Comparison of ENCODE assay signal across 23 cellular contexts in the genomic region with DNA sequence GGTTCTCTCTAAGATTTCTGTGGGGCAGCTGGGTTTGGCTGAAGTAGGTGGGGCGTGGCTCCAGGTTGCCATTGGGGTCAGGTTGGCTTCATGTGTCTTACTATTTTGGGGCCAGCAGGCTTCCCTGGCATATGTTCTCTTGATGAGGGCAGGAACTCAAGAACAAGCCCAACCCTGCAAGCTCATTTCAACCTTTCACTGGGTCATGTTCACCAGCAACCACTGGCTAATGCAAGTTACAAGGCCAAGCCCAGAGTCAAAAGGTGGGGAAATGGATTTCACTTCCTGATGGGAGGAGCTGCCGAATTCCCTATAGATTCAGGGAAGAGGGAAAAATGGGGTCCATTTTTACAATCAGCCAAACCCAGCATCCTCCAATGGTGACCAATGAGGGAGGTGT. TPM values are rescaled to one million over a fixed set of nuclear protein-coding genes. Genes with fewer than 3 reads are reported as not detected.
DNase-seq lines count a peak whose midpoint lies in the region; ATAC-seq and TF ChIP-seq lines count a peak whose summit lies in the region.
"Had no signal": no experiment of that assay in that cellular context is flagged by ENCODE, and none has a peak within 500 bp of the region (broad histone marks: within the 10 kb centered on the region; RNA-seq: fewer than 3 reads in every experiment).

No MANE protein-coding gene starts in this region.

- no peak for TF ChIP-seq EP300 in sigmoid colon (IDR thresholded peaks at IDR 0.05)

- no peak overlapping the region for H4K8ac ChIP-seq in IMR-90 (ENCODE audit: low read depth in 2 of 2, low read length in 2 of 2)

- H3K23ac ChIP-seq in IMR-90 (ENCODE audit: low read depth, low read length) = no peak overlapping the region

- no CpG with 5 or more reads among the region's 2 CpGs for whole genome bisulfite sequencing in IMR-90 (ENCODE audit: extremely low coverage in 2 of 2, insufficient read length in 1 of 2), 2 experiments
- 83 to 85% methylated on average over 1 to 2 of the region's 2 CpGs for WGBS in endodermal cell (ENCODE audit: insufficient coverage in 1 of 2, insufficient read length in 1 of 2), 2 experiments
- 77 to 78% methylated on average over 2 of the region's 2 CpGs for WGBS in sigmoid colon, 2 donors

- H3K36me3 ChIP-seq in IMR-90 (ENCODE audit: control insufficient read depth, insufficient read depth, low read length) = no peaks in the 10 kb centered on the region
- H3K36me3 ChIP-seq in endodermal cell (ENCODE audit: control insufficient read depth, insufficient read depth, low read length) = no peaks in the 10 kb centered on the region
- H3K36me3 ChIP-seq in sigmoid colon = no peaks in the 10 kb centered on the region
- H3K36me3 ChIP-seq: BE2C; BLaER1 treated with 17β-estradiol and CSF1 and Interleukin-3, amounts not matched to agents 10 nM and 100 nM had no signal

- no peak overlapping the region for H2BK20ac ChIP-seq in IMR-90 (ENCODE audit: low read depth, low read length)

- H3K14ac ChIP-seq in IMR-90 (replicated peaks; ENCODE audit: low read depth, low read length) = no peak overlapping the region

- no peak for ATAC-seq in IMR-90 (ENCODE audit: low read depth)
- ATAC-seq in GM18519 (IDR thresholded peaks at IDR 0.05; ENCODE audit: low FRiP score, unreplicated experiment) = no peak
- no peak for ATAC-seq in effector memory CD8-positive, alpha-beta T cell (replicated peaks)
- ATAC-seq: A549 had no signal

- no peak overlapping the region for H4K91ac ChIP-seq in IMR-90 (ENCODE audit: insufficient read depth, low read depth, low read length)

- intact Hi-C loops in IMR-90 (cut with micrococcal nuclease) (no loop called here), sigmoid colon (cut with DNase I) (no loop called here)

- no peak overlapping the region for H3K9ac ChIP-seq in IMR-90 (ENCODE audit: low read depth, low read length)
- no peak overlapping the region for H3K9ac ChIP-seq in endodermal cell (ENCODE audit: extremely low read depth, low read length, poor library complexity, severe bottlenecking)
- H3K9ac ChIP-seq: BLaER1 treated with 17β-estradiol and CSF1 and Interleukin-3, amounts not matched to agents 10 nM and 100 nM had no signal

- H3K36me3 Mint-ChIP-seq in endodermal cell (ENCODE audit: low read depth) = no peaks in the 10 kb centered on the region
- H3K36me3 Mint-ChIP-seq in effector memory CD8-positive, alpha-beta T cell (ENCODE audit: insufficient read depth) = no peaks in the 10 kb centered on the region
- H3K36me3 Mint-ChIP-seq: CD4-positive, alpha-beta memory T cell had no signal

- H3K4me3 ChIP-seq in IMR-90 (ENCODE audit: insufficient read depth, low read depth, low read length) (no peak overlapping the region), endodermal cell (ENCODE audit: low read length) (no peak overlapping the region), sigmoid colon (no peak overlapping the region)
- H3K4me3 ChIP-seq: A549; BLaER1 treated with 17β-estradiol and CSF1 and Interleukin-3, amounts not matched to agents 10 nM and 100 nM had no signal

- TF ChIP-seq CTCF in IMR-90 (conservative IDR thresholded peaks at IDR 0.05; ENCODE audit: low read depth, low read length) (no peak), endodermal cell (conservative IDR thresholded peaks at IDR 0.05) (no peak), sigmoid colon (IDR thresholded peaks at IDR 0.05) (no peak)

- H3K4me3 Mint-ChIP-seq in endodermal cell = no peak overlapping the region
- H3K4me3 Mint-ChIP-seq in effector memory CD8-positive, alpha-beta T cell = no peak overlapping the region
- H3K4me3 Mint-ChIP-seq: CD4-positive, alpha-beta memory T cell had no signal

- TF ChIP-seq POLR2A in IMR-90 (IDR thresholded peaks at IDR 0.05; ENCODE audit: low read depth, low read length) = no peak
- no peak for TF ChIP-seq POLR2A in sigmoid colon (IDR thresholded peaks at IDR 0.05)

- CTCF ChIA-PET in IMR-90 (lab: Yijun Ruan, JAX) = interaction anchor here (2.3 kb wide), 1 partner anchor 9 kb away, joined by 12 read pairs; no protein-coding TSS in a partner anchor

- H3K18ac ChIP-seq in IMR-90 (ENCODE audit: low read depth, low read length) = no peak overlapping the region

- H3K4ac ChIP-seq in IMR-90 (ENCODE audit: low read depth, low read length) = no peak overlapping the region

- dilution Hi-C loops in IMR-90 (cut with HindIII; ENCODE audit: low sequenced_read_pairs, unreplicated experiment) = no loop called here

- no peaks in the 10 kb centered on the region for H3K9me1 ChIP-seq in IMR-90 (ENCODE audit: insufficient read depth, low read length)

- no peak overlapping the region for H2AK5ac ChIP-seq in IMR-90 (ENCODE audit: low read depth, low read length)

- H4K5ac ChIP-seq in IMR-90 (ENCODE audit: low read depth, low read length) = no peak overlapping the region

- no peak overlapping the region for H2BK5ac ChIP-seq in IMR-90 (ENCODE audit: low read depth, low read length, poor library complexity, severe bottlenecking)

- H3K27me3 ChIP-seq in IMR-90 (ENCODE audit: control insufficient read depth, insufficient read depth, low read length) = peaks cover 36% of the 10 kb centered on the region
- H3K27me3 ChIP-seq in endodermal cell (ENCODE audit: control insufficient read depth, insufficient read depth, low read length, poor library complexity, severe bottlenecking) = no peaks in the 10 kb centered on the region
- no peaks in the 10 kb centered on the region for H3K27me3 ChIP-seq in sigmoid colon
- H3K27me3 ChIP-seq: BE2C had no signal

- no peaks in the 10 kb centered on the region for H3K79me1 ChIP-seq in IMR-90 (ENCODE audit: low read depth in 1 of 2, low read length in 2 of 2)

- H3K27ac ChIP-seq in IMR-90 (ENCODE audit: insufficient read depth, low read length) = no peak overlapping the region
- H3K27ac ChIP-seq in endodermal cell (ENCODE audit: low read depth, low read length) = no peak overlapping the region
- H3K27ac ChIP-seq in sigmoid colon = no peak overlapping the region
- H3K27ac ChIP-seq: A549; BLaER1 treated with 17β-estradiol and CSF1 and Interleukin-3, amounts not matched to agents 10 nM and 100 nM had no signal

- H3K9me3 Mint-ChIP-seq in endodermal cell = no peaks in the 10 kb centered on the region
- H3K9me3 Mint-ChIP-seq in effector memory CD8-positive, alpha-beta T cell = no peaks in the 10 kb centered on the region
- H3K9me3 Mint-ChIP-seq: CD4-positive, alpha-beta memory T cell had no signal

- H3K4me2 ChIP-seq in IMR-90 (ENCODE audit: low read depth, low read length) = no peak overlapping the region
- H3K4me2 ChIP-seq: A549 had no signal

- H3K9me3 ChIP-seq in IMR-90 (ENCODE audit: control insufficient read depth, insufficient read depth, low read length) (no peaks in the 10 kb centered on the region), endodermal cell (ENCODE audit: control insufficient read depth, low read length) (no peaks in the 10 kb centered on the region), sigmoid colon (no peaks in the 10 kb centered on the region)
- H3K9me3 ChIP-seq: A549; BE2C; BLaER1 treated with 17β-estradiol and CSF1 and Interleukin-3, amounts not matched to agents 10 nM and 100 nM had no signal

- H3K27ac Mint-ChIP-seq in endodermal cell = no peak overlapping the region
- no peak overlapping the region for H3K27ac Mint-ChIP-seq in effector memory CD8-positive, alpha-beta T cell
- H3K27ac Mint-ChIP-seq: CD4-positive, alpha-beta memory T cell had no signal

- peaks cover 12% of the 10 kb centered on the region for H3K27me3 Mint-ChIP-seq in endodermal cell (ENCODE audit: insufficient read depth)
- H3K27me3 Mint-ChIP-seq in effector memory CD8-positive, alpha-beta T cell = peaks cover 2 to 57% of the 10 kb centered on the region in 2 donors

- in situ Hi-C loops in IMR-90 (cut with MboI; ENCODE audit: low sequenced_read_pairs) = no loop called here

- peak; percentile 31 for DNase-seq in DMS 273 treated with DMSO at 0.1 percent for 48 hours (lab: John Stamatoyannopoulos, UW)
- DNase-seq in IMR-90 = no peak
- DNase-seq in endodermal cell = peak; percentile 51
- peak; percentile 25 for DNase-seq in sigmoid colon
- DNase-seq in NCI-H1092 treated with DMSO at 0.1 percent for 48 hours (lab: John Stamatoyannopoulos, UW) = no peak
- DNase-seq in effector memory CD8-positive, alpha-beta T cell = no peak
- DNase-seq in stimulated activated CD4-positive, alpha-beta T cell treated with anti-CD3 and anti-CD28 coated beads, Interleukin-1b, Interleukin-23, amount 100 ng/mL, for 48 hours = no peak
- DNase-seq: 8988T; ACHN; AML-193; Calu3; CD4-positive, alpha-beta memory T cell; COR-L47; DMS79; EL; GDM1; H7; HCEC 1CT had no signal

- peaks cover 10% of the 10 kb centered on the region for H3K4me1 Mint-ChIP-seq in endodermal cell
- peaks cover 5 to 7% of the 10 kb centered on the region in 2 donors for H3K4me1 Mint-ChIP-seq in effector memory CD8-positive, alpha-beta T cell (ENCODE audit: low read depth in 2 of 2)

- POLR2A ChIA-PET in IMR-90 (lab: Charles Lee; ENCODE audit: unreplicated experiment) = no interaction called here

- H4K20me1 ChIP-seq in IMR-90 (ENCODE audit: insufficient read depth, low read length) = no peaks in the 10 kb centered on the region

- no peak for TF ChIP-seq RAD21 in IMR-90 (IDR thresholded peaks at IDR 0.05; ENCODE audit: low read length)

- H3K56ac ChIP-seq in IMR-90 (ENCODE audit: extremely low read depth, insufficient read depth, low read length) = no peak overlapping the region

- H2AFZ ChIP-seq in IMR-90 (replicated peaks; ENCODE audit: low read length, poor library complexity) = no peak overlapping the region

- no peaks in the 10 kb centered on the region for H3K4me1 ChIP-seq in IMR-90 (ENCODE audit: control insufficient read depth, insufficient read depth, low read length)
- H3K4me1 ChIP-seq in endodermal cell (ENCODE audit: control insufficient read depth, insufficient read depth, low read length) = no peaks in the 10 kb centered on the region
- H3K4me1 ChIP-seq in sigmoid colon = no peaks in the 10 kb centered on the region
- H3K4me1 ChIP-seq: A549 had no signal

- no peak overlapping the region for H2BK120ac ChIP-seq in IMR-90 (ENCODE audit: low read depth, low read length)

- no peak overlapping the region for H2BK15ac ChIP-seq in IMR-90 (ENCODE audit: low read depth, low read length)

- BruUV-seq in IMR-90 (replicated peaks; lab: Mats Ljungman, UMichigan) = no TSS peak

- peak overlapping the region; percentile 52 for H2AK9ac ChIP-seq in IMR-90 (replicated peaks; ENCODE audit: low read depth, low read length, poor library complexity)

TF ChIP-seq in IMR-90, 13 proteins besides CTCF, POLR2A, EP300 and RAD21:
- no peak for TF ChIP-seq MAFK (IDR thresholded peaks at IDR 0.05; ENCODE audit: low read depth, low read length)

RNA-seq across cellular contexts. Expression of a gene that starts 34.0 kb away (rescaled TPM):
- total RNA-seq in IMR-90 (2012; rRNA removed) = not detected in 2 replicates
- polyA plus RNA-seq in IMR-90 (2012; rRNA removed) = not detected in 2 replicates
- polyA plus RNA-seq in IMR-90 (2012; cell fraction: cytosol; rRNA removed) = not detected in 2 replicates
- polyA plus RNA-seq in IMR-90 (2012; cell fraction: nucleus; rRNA removed; ENCODE audit: low replicate concordance) = not detected in 2 replicates
- not detected for total RNA-seq in endodermal cell
- 4.8 TPM for polyA plus RNA-seq in endodermal cell (2013, experiment 1 of 2)
- 3.4 TPM for polyA plus RNA-seq in endodermal cell (2013, experiment 2 of 2)
- total RNA-seq in sigmoid colon = 10 to 100 TPM; 45.6 to 69.2 (median 48.9) TPM
- 1 to 10 TPM in 2 of 3 donors, not detected in 1; 2.4 to 6.8 TPM for polyA plus RNA-seq in sigmoid colon
- total RNA-seq: Calu3; CD4-positive, alpha-beta memory T cell; H1; H7 had no signal
- polyA plus RNA-seq: CD4-positive, alpha-beta memory T cell had no signal

Comparison
In these comparisons a context has a peak if more than half of its experiments do, and no peak if none do; other contexts are left out.
1. DNase-seq: peak in DMS 273 treated with DMSO at 0.1 percent for 48 hours (single experiment), endodermal cell (single experiment) and sigmoid colon (single experiment); none in IMR-90 (single experiment), NCI-H1092 treated with DMSO at 0.1 percent for 48 hours (single experiment), effector memory CD8-positive, alpha-beta T cell (0 of 3) and stimulated activated CD4-positive, alpha-beta T cell treated with anti-CD3 and anti-CD28 coated beads, Interleukin-1b, Interleukin-23, amount 100 ng/mL, for 48 hours (single experiment).
2. RNA of a gene that starts 34.0 kb away (total RNA-seq): 45.6 to 69.2 TPM in sigmoid colon; not detected in endodermal cell and not detected in IMR-90; every median in the first group is over 10 times any median in the second.